In genomic region chr10:3828404-3829192, GRCh38 we compare ENCODE assay signal across 8 cellular contexts. TPM values are rescaled to one million over a fixed set of nuclear protein-coding genes. Genes with fewer than 3 reads are reported as not detected.
DNase-seq lines count a peak whose midpoint lies in the region; ATAC-seq and TF ChIP-seq lines count a peak whose summit lies in the region.

No MANE protein-coding gene starts in this region.

- peak; percentile 16 for DNase-seq in SIG-M5 treated with dmso at 0.1 percent for 504 hours (lab: John Stamatoyannopoulos, UW; ENCODE audit: unreplicated experiment)
- DNase-seq in SIG-M5 (lab: John Stamatoyannopoulos, UW) = no peak
- DNase-seq in PC-3 = peak; percentile 31
- no peak for DNase-seq in breast epithelium (ENCODE audit: low spot score in 2 of 2)
- DNase-seq in stomach = no peak
- no peak for DNase-seq in NCI-H748 (lab: John Stamatoyannopoulos, UW; ENCODE audit: unreplicated experiment)

- no peaks in the 10 kb centered on the region for H3K27me3 ChIP-seq in PC-3 (ENCODE audit: low read length)
- no peaks in the 10 kb centered on the region for H3K27me3 ChIP-seq in breast epithelium
- no peaks in the 10 kb centered on the region for H3K27me3 ChIP-seq in liver (ENCODE audit: control insufficient read depth in 4 of 4, insufficient read depth in 4 of 4, low read length in 3 of 4)
- no peaks in the 10 kb centered on the region for H3K27me3 ChIP-seq in stomach

- intact Hi-C loops in PC-3 (cut with micrococcal nuclease) = loop anchor here (2.0 kb wide), 2 partner anchors 18 to 24 kb away; no protein-coding TSS in a partner anchor
- intact Hi-C loops in breast epithelium (cut with DNase I; ENCODE audit: low total_unique reads) = no loop called here
- intact Hi-C loops in stomach (cut with DNase I; ENCODE audit: low total_unique reads) = no loop called here

- H3K79me2 ChIP-seq in PC-3 (ENCODE audit: low read length) = no peaks in the 10 kb centered on the region

- POLR2A ChIA-PET in PC-3 (lab: Charles Lee; ENCODE audit: unreplicated experiment) = interaction anchor here (0.5 to 0.7 kb wide), 5 partner anchors 10 to 829 kb away, joined by 3 to 11 read pairs (median 7); partner anchors contain the start of gene KLF6

- TSS peak; percentile 82 for BruUV-seq in PC-3 (replicated peaks; lab: Mats Ljungman, UMichigan)

- 39% methylated on average over 14 of the region's 14 CpGs for WGBS in liver
- 6 to 19% (median 11%) methylated on average over 14 of the region's 14 CpGs for WGBS in stomach, 5 donors

- TF ChIP-seq RAD21 in liver (IDR thresholded peaks at IDR 0.05) = peak in 1 of 2 donors; percentile 27

- H3K9me2 ChIP-seq in PC-3 (replicated peaks; ENCODE audit: low read length) = no peaks in the 10 kb centered on the region

- CTCF ChIA-PET in PC-3 (lab: Charles Lee) = interaction anchor here (0.6 to 0.8 kb wide), 2 partner anchors 44 to 67 kb away, joined by 3 read pairs; partner anchors contain the start of gene KLF6

- H3F3A ChIP-seq in PC-3 (ENCODE audit: low read length, unreplicated experiment) = no peaks in the 10 kb centered on the region

- no peak for TF ChIP-seq EP300 in stomach (IDR thresholded peaks at IDR 0.05)

- H3K27ac ChIP-seq in PC-3 (ENCODE audit: low read length) (peak overlapping the region; percentile 37), breast epithelium (peak overlapping the region; percentile 65 to 84), liver (ENCODE audit: low read depth in 1 of 2, low read length in 2 of 2) (peak overlapping the region; percentile 11 to 46), stomach (peak overlapping the region in 4 of 5 donors; percentile 78 to 83 (median 79))

- TF ChIP-seq CTCF in PC-3 (conservative IDR thresholded peaks at IDR 0.05; ENCODE audit: low read depth, low read length) (no peak), breast epithelium (IDR thresholded peaks at IDR 0.05) (no peak), liver (IDR thresholded peaks at IDR 0.05; ENCODE audit: low read depth, low read length, missing input control) (no peak), stomach (IDR thresholded peaks at IDR 0.05) (no peak)

- H3K4me1 ChIP-seq in PC-3 (ENCODE audit: insufficient read depth, low read length) (peaks cover 13% of the 10 kb centered on the region; the same call in 1 of the 2 replicates), breast epithelium (no peaks in the 10 kb centered on the region), liver (ENCODE audit: control insufficient read depth in 4 of 4, insufficient read depth in 4 of 4, low read length in 3 of 4) (peaks cover 0 to 6% (median 0%) of the 10 kb centered on the region in 4 donors), stomach (peaks cover 14 to 39% (median 27%) of the 10 kb centered on the region in 4 donors)

- H2AFZ ChIP-seq in PC-3 (ENCODE audit: low read length) = peak overlapping the region; percentile 87

- peak overlapping the region; percentile 69 for H3K9ac ChIP-seq in PC-3 (ENCODE audit: low read length)
- H3K9ac ChIP-seq in liver (ENCODE audit: low read depth in 1 of 2, low read length in 2 of 2) = peak overlapping the region in 1 of 2 donors; percentile 67

- no peaks in the 10 kb centered on the region for H3K9me3 ChIP-seq in PC-3 (ENCODE audit: low read length)
- H3K9me3 ChIP-seq in breast epithelium = no peaks in the 10 kb centered on the region
- no peaks in the 10 kb centered on the region for H3K9me3 ChIP-seq in liver (ENCODE audit: control insufficient read depth in 4 of 4, low read length in 3 of 4)
- no peaks in the 10 kb centered on the region for H3K9me3 ChIP-seq in stomach

- no peak for TF ChIP-seq POLR2A in breast epithelium (IDR thresholded peaks at IDR 0.05)
- no peak for TF ChIP-seq POLR2A in stomach (IDR thresholded peaks at IDR 0.05)

- H3K4me3 ChIP-seq in PC-3 (ENCODE audit: low read length) (peak overlapping the region; percentile 71), breast epithelium (peak overlapping the region; percentile 41 to 58 (median 51)), liver (ENCODE audit: low read depth in 1 of 3, low read length in 3 of 3) (peak overlapping the region in 2 of 3 donors; percentile 25 to 32), stomach (peak overlapping the region; percentile 22 to 47 (median 32))

- ATAC-seq in PC-3 = peak; percentile 20; the same call in 1 of the 2 replicates
- ATAC-seq in HG03139 (IDR thresholded peaks at IDR 0.05; ENCODE audit: unreplicated experiment) = no peak

- peak overlapping the region; percentile 93 for H3K4me2 ChIP-seq in PC-3 (ENCODE audit: low read length)

- H4K20me1 ChIP-seq in PC-3 (ENCODE audit: low read length) = no peaks in the 10 kb centered on the region

- no peaks in the 10 kb centered on the region for H3K36me3 ChIP-seq in PC-3 (ENCODE audit: low read depth, low read length)
- no peaks in the 10 kb centered on the region for H3K36me3 ChIP-seq in breast epithelium
- H3K36me3 ChIP-seq in liver (ENCODE audit: control insufficient read depth in 4 of 4, insufficient read depth in 3 of 4, low read depth in 1 of 4, low read length in 3 of 4) = no peaks in the 10 kb centered on the region
- no peaks in the 10 kb centered on the region for H3K36me3 ChIP-seq in stomach

TF ChIP-seq in liver, 16 proteins besides CTCF, POLR2A, EP300 and RAD21:
- no peak for TF ChIP-seq REST (IDR thresholded peaks at IDR 0.05)
- TF ChIP-seq TAF1 (conservative IDR thresholded peaks at IDR 0.05) = no peak
- TF ChIP-seq JUND (IDR thresholded peaks at IDR 0.05) = no peak
- peak in 1 of 2 donors; percentile 33 for TF ChIP-seq RXRA (IDR thresholded peaks at IDR 0.05)
- peak; percentile 26 for TF ChIP-seq NR2F2 (IDR thresholded peaks at IDR 0.05)
- TF ChIP-seq HNF4A (conservative IDR thresholded peaks at IDR 0.05) = peak in 1 of 2 donors; percentile 18

RNA-seq across cellular contexts. Expression of gene KLF6, which starts 43.6 kb away (rescaled TPM):
- total RNA-seq in PC-3 (2014; rRNA removed) (94.5 and 112 TPM in 2 replicates), breast epithelium (100 to 1,000 TPM; 132 to 347 (median 186) TPM), liver (10 to 100 TPM; 17.7 to 26.6 TPM), stomach (100 to 1,000 TPM in 4 of 5 donors, 10 to 100 TPM in 1; 78.2 to 187 (median 119) TPM)
- polyA plus RNA-seq in liver (100 to 1,000 TPM in 1 of 2 donors, 10 to 100 TPM in 1; 11.0 to 124 TPM), stomach (10 to 100 TPM; 25.9 to 57.0 (median 31.4) TPM)

Comparison
In these comparisons a context has a peak if more than half of its experiments do, and no peak if none do; other contexts are left out.
1. DNase-seq: peak in SIG-M5 treated with dmso at 0.1 percent for 504 hours (single experiment) and PC-3 (single experiment); none in SIG-M5 (single experiment), breast epithelium (0 of 2), stomach (single experiment) and NCI-H748 (single experiment).
2. H3K27ac ChIP-seq: peak in every context shown above with its lines; median percentile 79 in stomach; 74 in breast epithelium; 37 in PC-3; 28 in liver.
3. Peak in every context shown above with its lines, with median percentiles within 50 percentile points of each other: H3K4me3 ChIP-seq.